9 cellular contexts compared by ENCODE assay signal in genomic region chr2:191318729-191319078, GRCh38.
DNase-seq lines count a peak whose midpoint lies in the region; ATAC-seq and TF ChIP-seq lines count a peak whose summit lies in the region.
"Had no signal": no experiment of that assay in that cellular context is flagged by ENCODE, and none has a peak within 500 bp of the region (broad histone marks: within the 10 kb centered on the region; RNA-seq: fewer than 3 reads in every experiment).

No MANE protein-coding gene starts in this region.

- H3K9me3 Mint-ChIP-seq in brain, result peaks cover 4 to 11% (median 8%) of the 10 kb centered on the region in 5 experiments

- peak overlapping the region in 1 of 5 experiments; percentile 50 for H3K4me3 Mint-ChIP-seq in brain

- peak overlapping the region; percentile 81 for H3K27ac ChIP-seq in 22Rv1
- H3K27ac ChIP-seq in left lung, result peak overlapping the region; percentile 42 to 46
- H3K27ac ChIP-seq: BLaER1 treated with 17β-estradiol and CSF1 and Interleukin-3, amounts not matched to agents 10 nM and 100 nM had no signal

- no peak for TF ChIP-seq CTCF in 22Rv1 (IDR thresholded peaks at IDR 0.05)
- TF ChIP-seq CTCF in brain (conservative IDR thresholded peaks at IDR 0.05), result no peak
- no peak for TF ChIP-seq CTCF in left lung (IDR thresholded peaks at IDR 0.05)

- H3K4me1 Mint-ChIP-seq in brain, result peaks cover 62% of the 10 kb centered on the region

- peaks cover 33% of the 10 kb centered on the region in 2 donors for H3K4me1 ChIP-seq in left lung

- no peaks in the 10 kb centered on the region for H3K27me3 ChIP-seq in left lung
- H3K27me3 ChIP-seq: BLaER1 treated with 17β-estradiol and CSF1 and Interleukin-3, amounts not matched to agents 10 nM and 100 nM had no signal

- intact Hi-C loops in left lung (cut with DNase I), result no loop called here

- H3K4me3 ChIP-seq in left lung, result no peak overlapping the region
- H3K4me3 ChIP-seq: BLaER1 treated with 17β-estradiol and CSF1 and Interleukin-3, amounts not matched to agents 10 nM and 100 nM had no signal

- ATAC-seq in left lung (peak; percentile 78), HG03095 (IDR thresholded peaks at IDR 0.05; ENCODE audit: unreplicated experiment) (no peak), GM19463 (IDR thresholded peaks at IDR 0.05; ENCODE audit: unreplicated experiment) (no peak), HG03520 (IDR thresholded peaks at IDR 0.05; ENCODE audit: unreplicated experiment) (no peak)

- H3K27me3 Mint-ChIP-seq in brain, result no peaks in the 10 kb centered on the region

- H3K36me3 Mint-ChIP-seq in brain, result peaks cover 11% of the 10 kb centered on the region

- peak; percentile 54 for DNase-seq in HuH-7 (ENCODE audit: low spot score)
- no peak for DNase-seq in left lung
- no peak for DNase-seq in SHP77 treated with DMSO at 0.1 percent for 48 hours (lab: John Stamatoyannopoulos, UW)

- no peaks in the 10 kb centered on the region for H3K9me3 ChIP-seq in left lung

- H3K27ac Mint-ChIP-seq in brain, result peak overlapping the region; percentile 20 to 90 (median 39)

- no peaks in the 10 kb centered on the region for H3K36me3 ChIP-seq in left lung
